ENCODE assay signal across 8 cellular contexts in genomic region chr15:85044251-85044853, GRCh38.
DNase-seq lines count a peak whose midpoint lies in the region; ATAC-seq and TF ChIP-seq lines count a peak whose summit lies in the region.

No MANE protein-coding gene starts in this region.

- H3K18ac ChIP-seq in trophoblast cell (ENCODE audit: low read length) = no peak overlapping the region

- ATAC-seq in GM19463 (IDR thresholded peaks at IDR 0.05; ENCODE audit: unreplicated experiment) = peak; percentile 60
- peak; percentile 41 for ATAC-seq in gastroesophageal sphincter
- no peak for ATAC-seq in HG03571 (IDR thresholded peaks at IDR 0.05; ENCODE audit: unreplicated experiment)
- ATAC-seq in HG02588 (IDR thresholded peaks at IDR 0.05; ENCODE audit: unreplicated experiment) = no peak

- H4K8ac ChIP-seq in trophoblast cell (ENCODE audit: low read depth, low read length) = no peak overlapping the region

- no peak overlapping the region for H2BK5ac ChIP-seq in trophoblast cell (ENCODE audit: low read depth, low read length, poor library complexity)

- no peaks in the 10 kb centered on the region for H3K9me3 ChIP-seq in gastroesophageal sphincter
- H3K9me3 ChIP-seq in trophoblast cell (ENCODE audit: insufficient read depth, low read depth, low read length) = no peaks in the 10 kb centered on the region

- peaks cover 2% of the 10 kb centered on the region for H3K79me1 ChIP-seq in trophoblast cell (ENCODE audit: low read length)

- no peak overlapping the region for H3K4ac ChIP-seq in trophoblast cell (ENCODE audit: low read depth, low read length)

- H4K12ac ChIP-seq in trophoblast cell (ENCODE audit: low read depth, low read length) = no peak overlapping the region

- H3K36me3 ChIP-seq in gastroesophageal sphincter (no peaks in the 10 kb centered on the region), trophoblast cell (ENCODE audit: control insufficient read depth in 1 of 2, insufficient read depth in 2 of 2, low read length in 2 of 2) (no peaks in the 10 kb centered on the region)

- no peak overlapping the region for H2AFZ ChIP-seq in trophoblast cell (ENCODE audit: insufficient read depth, low read length, poor library complexity)

- no peak overlapping the region for H4K91ac ChIP-seq in trophoblast cell (ENCODE audit: low read depth, low read length)

- no peak overlapping the region for H2AK5ac ChIP-seq in trophoblast cell (ENCODE audit: low read length)

- no peak overlapping the region for H2BK12ac ChIP-seq in trophoblast cell (ENCODE audit: low read length)

- DNase-seq in COLO668 (lab: John Stamatoyannopoulos, UW; ENCODE audit: unreplicated experiment) (peak; percentile 14), NCI-H526 (lab: John Stamatoyannopoulos, UW) (peak; percentile 27 to 62), trophoblast cell (peak; percentile 22 to 54)
- peak; percentile 33 to 38 for DNase-seq in activated T-cell treated with anti-CD3 and anti-CD28 coated beads, Interleukin-2, amount 50 U/mL, for 48 hours

- WGBS in gastroesophageal sphincter (ENCODE audit: low coverage in 1 of 2), 2 donors = 49 to 57% methylated on average over 3 of the region's 3 CpGs
- WGBS in trophoblast cell (ENCODE audit: extremely low coverage, insufficient coverage, insufficient read length) = no CpG with 5 or more reads among the region's 3 CpGs

- H3K79me2 ChIP-seq in trophoblast cell (ENCODE audit: control insufficient read depth, insufficient read depth, low read length, poor library complexity) = no peaks in the 10 kb centered on the region

- H3K9ac ChIP-seq in trophoblast cell (ENCODE audit: low read length) = no peak overlapping the region

- TF ChIP-seq CTCF in gastroesophageal sphincter (IDR thresholded peaks at IDR 0.05) = peak; percentile 33 to 80 (median 66)

- H3K4me3 ChIP-seq in gastroesophageal sphincter (no peak overlapping the region), trophoblast cell (ENCODE audit: low read depth, low read length) (no peak overlapping the region)

- TF ChIP-seq EP300 in gastroesophageal sphincter (IDR thresholded peaks at IDR 0.05) = no peak

- H3K23ac ChIP-seq in trophoblast cell (ENCODE audit: low read length) = no peak overlapping the region

- no peak for TF ChIP-seq POLR2A in gastroesophageal sphincter (IDR thresholded peaks at IDR 0.05)

- H3K4me1 ChIP-seq in gastroesophageal sphincter (peaks cover 0 to 48% (median 0%) of the 10 kb centered on the region in 3 donors), trophoblast cell (ENCODE audit: control insufficient read depth in 1 of 2, insufficient read depth in 2 of 2, low read length in 2 of 2) (peaks cover 0 to 2% of the 10 kb centered on the region in 2 experiments)

- H3K4me2 ChIP-seq in trophoblast cell (ENCODE audit: low read length) = no peak overlapping the region

- H3K14ac ChIP-seq in trophoblast cell (ENCODE audit: low read length) = no peak overlapping the region

- no peak overlapping the region for H2BK120ac ChIP-seq in trophoblast cell (ENCODE audit: insufficient read depth, low read length, poor library complexity)

- no peaks in the 10 kb centered on the region for H3K27me3 ChIP-seq in gastroesophageal sphincter
- H3K27me3 ChIP-seq in trophoblast cell (ENCODE audit: insufficient read depth, low read length) = no peaks in the 10 kb centered on the region

- H3K27ac ChIP-seq in gastroesophageal sphincter (no peak overlapping the region), trophoblast cell (ENCODE audit: low read depth, low read length) (no peak overlapping the region)

Comparison
In these comparisons a context has a peak if more than half of its experiments do, and no peak if none do; other contexts are left out.
1. ATAC-seq: peak in GM19463 (single experiment) and gastroesophageal sphincter (single experiment); none in HG03571 (single experiment) and HG02588 (single experiment).
2. Peak in every context shown above with its lines, with median percentiles within 50 percentile points of each other: DNase-seq.